1 cellular context compared by ENCODE assay signal in the genomic region with DNA sequence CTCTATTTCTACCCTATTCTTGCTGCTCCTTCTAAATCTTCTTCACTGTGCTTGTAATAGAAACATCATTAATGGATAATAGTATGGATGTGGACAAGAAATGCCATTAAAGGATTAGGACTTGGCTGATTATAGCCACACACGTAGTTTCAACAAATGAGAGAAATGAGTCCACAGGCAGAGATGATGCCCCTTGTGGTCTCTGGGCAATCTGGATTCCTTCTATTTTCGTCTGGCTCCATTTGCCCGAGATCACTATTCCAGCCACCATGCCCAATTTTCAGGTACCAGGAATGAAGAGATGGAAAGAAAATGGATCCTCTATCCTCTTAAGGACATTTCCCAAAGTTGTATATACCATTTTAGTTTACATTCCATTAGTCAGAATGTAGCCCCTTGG.
TF ChIP-seq lines count a peak whose summit lies in the region.

No MANE protein-coding gene starts in this region.

TF ChIP-seq in IMR-90, 13 proteins besides CTCF, POLR2A, EP300 and RAD21:
- no peak for TF ChIP-seq MXI1 (IDR thresholded peaks at IDR 0.05; ENCODE audit: borderline replicate concordance, low read depth, low read length)
- TF ChIP-seq NFE2L2 (IDR thresholded peaks at IDR 0.05; ENCODE audit: low read depth, low read length): no peak
- TF ChIP-seq MAFK (IDR thresholded peaks at IDR 0.05; ENCODE audit: low read depth, low read length): no peak
- no peak for TF ChIP-seq BHLHE40 (IDR thresholded peaks at IDR 0.05; ENCODE audit: low read depth, low read length)
- TF ChIP-seq, protein P1, sequence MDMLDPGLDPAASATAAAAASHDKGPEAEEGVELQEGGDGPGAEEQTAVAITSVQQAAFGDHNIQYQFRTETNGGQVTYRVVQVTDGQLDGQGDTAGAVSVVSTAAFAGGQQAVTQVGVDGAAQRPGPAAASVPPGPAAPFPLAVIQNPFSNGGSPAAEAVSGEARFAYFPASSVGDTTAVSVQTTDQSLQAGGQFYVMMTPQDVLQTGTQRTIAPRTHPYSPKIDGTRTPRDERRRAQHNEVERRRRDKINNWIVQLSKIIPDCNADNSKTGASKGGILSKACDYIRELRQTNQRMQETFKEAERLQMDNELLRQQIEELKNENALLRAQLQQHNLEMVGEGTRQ (IDR thresholded peaks at IDR 0.05; ENCODE audit: low read depth, low read length): no peak
- no peak for TF ChIP-seq SMC3 (IDR thresholded peaks at IDR 0.05; ENCODE audit: low read depth, low read length)
- no peak for TF ChIP-seq RFX5 (IDR thresholded peaks at IDR 0.05; ENCODE audit: low read depth, low read length)
- TF ChIP-seq RCOR1 (IDR thresholded peaks at IDR 0.05; ENCODE audit: insufficient replicate concordance, low read length): no peak
- TF ChIP-seq FOS (IDR thresholded peaks at IDR 0.05; ENCODE audit: low read depth, low read length): no peak
- TF ChIP-seq CHD1 (IDR thresholded peaks at IDR 0.05; ENCODE audit: low read depth, low read length): no peak
- no peak for TF ChIP-seq ELK1 (IDR thresholded peaks at IDR 0.05; ENCODE audit: borderline replicate concordance, low read depth, low read length)
- TF ChIP-seq CEBPB (IDR thresholded peaks at IDR 0.05; ENCODE audit: low read depth, low read length): no peak
- no peak for TF ChIP-seq MAZ (IDR thresholded peaks at IDR 0.05; ENCODE audit: borderline replicate concordance, low read depth, low read length)
